Comparison of ENCODE assay signal across 20 cellular contexts in the genomic region with DNA sequence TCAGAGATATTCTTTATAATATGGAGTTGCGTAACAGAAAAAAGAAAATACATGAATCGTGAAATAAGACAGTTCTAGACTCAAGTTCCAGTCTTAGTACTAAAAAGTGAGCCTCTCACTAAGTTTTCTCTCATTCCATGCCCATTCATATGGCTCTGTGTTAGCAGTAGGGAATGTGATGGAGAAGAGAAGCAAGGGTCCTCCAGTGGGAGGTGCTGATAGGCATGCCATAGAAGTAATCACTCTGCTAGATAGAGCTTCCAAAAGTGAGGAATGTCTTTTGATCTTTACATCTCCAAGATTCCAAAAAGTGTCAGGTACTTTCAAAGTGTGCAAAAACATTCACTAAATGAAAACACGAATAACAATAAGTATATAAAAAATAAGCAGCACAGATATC.
DNase-seq lines count a peak whose midpoint lies in the region; ATAC-seq and TF ChIP-seq lines count a peak whose summit lies in the region.
"Had no signal": no experiment of that assay in that cellular context is flagged by ENCODE, and none has a peak within 500 bp of the region (broad histone marks: within the 10 kb centered on the region; RNA-seq: fewer than 3 reads in every experiment).

No MANE protein-coding gene starts in this region.

- H3F3A ChIP-seq in GM23338 (replicated peaks; ENCODE audit: low read depth), result no peaks in the 10 kb centered on the region

- H3K4me3 Mint-ChIP-seq in GM23338, result no peak overlapping the region
- H3K4me3 Mint-ChIP-seq: CD8-positive, alpha-beta T cell had no signal

- H3K36me3 ChIP-seq in GM23338 (ENCODE audit: insufficient read depth) (peaks cover 5% of the 10 kb centered on the region), HUES64 (ENCODE audit: insufficient read depth, low read length) (no peaks in the 10 kb centered on the region), WERI-Rb-1 (no peaks in the 10 kb centered on the region), iPS-20b (ENCODE audit: insufficient read depth, low read depth, low read length) (no peaks in the 10 kb centered on the region)
- H3K36me3 ChIP-seq: SJCRH30 had no signal

- no peak overlapping the region for H3K27ac Mint-ChIP-seq in GM23338
- H3K27ac Mint-ChIP-seq: CD8-positive, alpha-beta T cell had no signal

- peaks cover 33% of the 10 kb centered on the region for H3K36me3 Mint-ChIP-seq in GM23338 (ENCODE audit: low read depth)
- H3K36me3 Mint-ChIP-seq: CD8-positive, alpha-beta T cell had no signal

- intact Hi-C loops in cardiac septum (cut with DNase I), result no loop called here

- H3K4me2 ChIP-seq in GM23338, result no peak overlapping the region
- H3K4me2 ChIP-seq: KMS-11 had no signal

- 70% methylated on average over 2 of the region's 3 CpGs for WGBS in HUES64

- H2AFZ ChIP-seq in GM23338, result no peak overlapping the region

- H3K27me3 Mint-ChIP-seq in GM23338 (ENCODE audit: insufficient read depth, low read depth, poor library complexity), result peaks cover 3% of the 10 kb centered on the region

- H3K9me3 Mint-ChIP-seq in GM23338, result peaks cover 58% of the 10 kb centered on the region

- peaks cover 3% of the 10 kb centered on the region; the same call in 1 of the 2 replicates for H3K9me3 ChIP-seq in HUES64 (ENCODE audit: insufficient read depth, low read depth, low read length)
- H3K9me3 ChIP-seq in WERI-Rb-1 (ENCODE audit: severe bottlenecking), result no peaks in the 10 kb centered on the region
- H3K9me3 ChIP-seq in iPS-20b (ENCODE audit: insufficient read depth, low read depth, low read length), result peaks cover 4% of the 10 kb centered on the region
- H3K9me3 ChIP-seq: SJCRH30 had no signal

- no peak overlapping the region for H3K9ac ChIP-seq in HUES64 (ENCODE audit: low read depth, low read length)
- peak overlapping the region; percentile 31; the same call in 1 of the 2 replicates for H3K9ac ChIP-seq in iPS-20b (ENCODE audit: low read depth, low read length)
- H3K9ac ChIP-seq: KMS-11 had no signal

- DNase-seq in GM23338 (ENCODE audit: low spot score) (peak; percentile 15), WERI-Rb-1 (no peak), cardiac septum (ENCODE audit: low spot score) (no peak), omental fat pad (ENCODE audit: low spot score) (no peak), GM13977 (ENCODE audit: low spot score) (no peak)
- DNase-seq: AML-193; C1 segment of cervical spinal cord; Calu3; CD8-positive, alpha-beta T cell; DMS153; IMR-90; NCI-H2029; NCI-H446 treated with DMSO at 0.1 percent for 48 hours; NCI-H774; SJCRH30; T-helper 1 cell had no signal

- H3K9me2 ChIP-seq in GM23338 (ENCODE audit: insufficient read depth), result peaks cover 3% of the 10 kb centered on the region; the same call in 1 of the 2 replicates

- H3K27ac ChIP-seq in GM23338 (ENCODE audit: low read depth) (peak overlapping the region; percentile 52; the same call in 1 of the 2 replicates), HUES64 (ENCODE audit: low read depth, low read length) (peak overlapping the region; percentile 93; the same call in 1 of the 2 replicates), WERI-Rb-1 (no peak overlapping the region), iPS-20b (ENCODE audit: low read length) (peak overlapping the region; percentile 72)
- H3K27ac ChIP-seq: HL-60, KMS-11, SJCRH30 had no signal

- in situ Hi-C loops in GM13977 (cut with MboI; ENCODE audit: low pct_unique_long_range_greater_than_20kb, low sequenced_read_pairs, unreplicated experiment), result no loop called here

- ATAC-seq in GM23338 (peak; percentile 70), omental fat pad (ENCODE audit: low FRiP score) (no peak)
- ATAC-seq: CD8-positive, alpha-beta T cell had no signal

- no peaks in the 10 kb centered on the region for H3K79me2 ChIP-seq in GM23338 (replicated peaks; ENCODE audit: insufficient read depth)

- H3K4me1 Mint-ChIP-seq in GM23338, result peaks cover 13% of the 10 kb centered on the region

- H4K20me1 ChIP-seq in GM23338 (replicated peaks; ENCODE audit: insufficient read depth), result no peaks in the 10 kb centered on the region

- TF ChIP-seq CTCF in GM23338 (conservative IDR thresholded peaks at IDR 0.05; ENCODE audit: low read depth in 2 of 2) (peak; percentile 23 to 43; a peak in 3 of 4 replicates), WERI-Rb-1 (IDR thresholded peaks at IDR 0.05; ENCODE audit: low read depth, low read length) (0 out of 2 replicates have a peak, but pooled peaks have one; percentile 5), omental fat pad (IDR thresholded peaks at IDR 0.05) (no peak), GM13977 (IDR thresholded peaks at IDR 0.05; ENCODE audit: extremely low read depth, insufficient read depth, missing control alignments) (no peak)

- H3K4me3 ChIP-seq in GM23338, result no peak overlapping the region
- H3K4me3 ChIP-seq in HUES64 (ENCODE audit: low read length), result no peak overlapping the region
- H3K4me3 ChIP-seq in WERI-Rb-1 (ENCODE audit: low read depth, low read length), result no peak overlapping the region
- no peak overlapping the region for H3K4me3 ChIP-seq in iPS-20b (ENCODE audit: low read length)
- H3K4me3 ChIP-seq: SJCRH30 had no signal

- no peaks in the 10 kb centered on the region for H3K27me3 ChIP-seq in GM23338 (ENCODE audit: insufficient read depth)
- H3K27me3 ChIP-seq in HUES64 (ENCODE audit: insufficient read depth, low read length), result no peaks in the 10 kb centered on the region
- no peaks in the 10 kb centered on the region for H3K27me3 ChIP-seq in WERI-Rb-1 (ENCODE audit: insufficient read depth, low read depth, severe bottlenecking)
- H3K27me3 ChIP-seq in iPS-20b (ENCODE audit: insufficient read depth, low read length), result no peaks in the 10 kb centered on the region
- H3K27me3 ChIP-seq: SJCRH30 had no signal

- H3K4me1 ChIP-seq in GM23338 (ENCODE audit: insufficient read depth) (peaks cover 17% of the 10 kb centered on the region), HUES64 (ENCODE audit: insufficient read depth, low read length) (peaks cover 25% of the 10 kb centered on the region), iPS-20b (ENCODE audit: insufficient read depth, low read length) (peaks cover 15% of the 10 kb centered on the region; the same call in 1 of the 2 replicates)
- H3K4me1 ChIP-seq: SJCRH30 had no signal

TF ChIP-seq in GM23338, 12 proteins besides CTCF, POLR2A, EP300 and RAD21:
- TF ChIP-seq ZNF462 (CRISPR knock-in tag; IDR thresholded peaks at IDR 0.05), result peak; percentile 83; the same call in 1 of the 2 replicates
- peak; percentile 72; the same call in 1 of the 2 replicates for TF ChIP-seq ZNF114 (CRISPR knock-in tag; IDR thresholded peaks at IDR 0.05)
- no peak for TF ChIP-seq NANOG (IDR thresholded peaks at IDR 0.05; ENCODE audit: borderline replicate concordance)

Comparison
In these comparisons a context has a peak if more than half of its experiments do, and no peak if none do; other contexts are left out.
1. CTCF ChIP-seq: peak in GM23338 (2 of 2) and WERI-Rb-1 (single experiment); none in omental fat pad (0 of 3) and GM13977 (single experiment).